Comparison of ENCODE assay signal across 13 cellular contexts in genomic region chr12:54463034-54463433, GRCh38. TPM values are rescaled to one million over a fixed set of nuclear protein-coding genes. Genes with fewer than 3 reads are reported as not detected.
DNase-seq lines count a peak whose midpoint lies in the region; ATAC-seq and TF ChIP-seq lines count a peak whose summit lies in the region.
"Had no signal": no experiment of that assay in that cellular context is flagged by ENCODE, and none has a peak within 500 bp of the region (broad histone marks: within the 10 kb centered on the region; RNA-seq: fewer than 3 reads in every experiment).

No MANE protein-coding gene starts in this region.

- DNase-seq in AG09319 (ENCODE audit: extremely low read depth, low read depth) (peak; percentile 24), MG63 (peak; percentile 33), mammary epithelial cell (peak; percentile 71), lower lobe of right lung (no peak), Caco-2 (no peak), GM10266 (ENCODE audit: extremely low spot score) (no peak), immature natural killer cell (no peak), OCI-LY7 (ENCODE audit: low spot score) (no peak)
- DNase-seq: activated naive CD8-positive, alpha-beta T cell treated with anti-CD3 and anti-CD28 coated beads, Interleukin-2, amount 10 ng/mL, durations not matched to agents 7 days and 5 days; occipital lobe; stimulated activated CD4-positive, alpha-beta T cell treated with anti-CD3 and anti-CD28 coated beads, Interleukin-4, amount 100 ng/mL, for 4 hours had no signal

- no peaks in the 10 kb centered on the region for H3K36me3 ChIP-seq in MG63
- no peaks in the 10 kb centered on the region for H3K36me3 ChIP-seq in mammary epithelial cell (ENCODE audit: insufficient read depth, low read length)
- H3K36me3 ChIP-seq in lower lobe of right lung, result no peaks in the 10 kb centered on the region
- H3K36me3 ChIP-seq in Caco-2 (ENCODE audit: control insufficient read depth, insufficient read depth, low read length), result no peaks in the 10 kb centered on the region
- H3K36me3 ChIP-seq in OCI-LY7 (ENCODE audit: insufficient read depth, low read length), result peaks cover 60% of the 10 kb centered on the region
- H3K36me3 ChIP-seq: esophagus muscularis mucosa had no signal

- 0% methylated on average over 2 of the region's 2 CpGs for WGBS in mammary epithelial cell (ENCODE audit: low coverage, missing lambda C conversion rate)

- no peaks in the 10 kb centered on the region for H3K9me2 ChIP-seq in OCI-LY7 (ENCODE audit: insufficient read depth, low read length)

- no peak overlapping the region for H3K4me3 ChIP-seq in MG63
- no peak overlapping the region for H3K4me3 ChIP-seq in mammary epithelial cell (replicated peaks in 1 of 3; ENCODE audit: insufficient read depth in 1 of 3, low read depth in 2 of 3, low read length in 3 of 3)
- no peak overlapping the region for H3K4me3 ChIP-seq in lower lobe of right lung
- no peak overlapping the region for H3K4me3 ChIP-seq in Caco-2 (ENCODE audit: low read depth, low read length)
- H3K4me3 ChIP-seq in OCI-LY7 (ENCODE audit: low read depth, low read length, poor library complexity, severe bottlenecking), result no peak overlapping the region
- H3K4me3 ChIP-seq: esophagus muscularis mucosa had no signal

- H3K4me2 ChIP-seq in mammary epithelial cell (ENCODE audit: insufficient read depth, low read depth, low read length), result no peak overlapping the region
- no peak overlapping the region for H3K4me2 ChIP-seq in OCI-LY7 (ENCODE audit: low read length)

- POLR2A ChIA-PET in Caco-2 (lab: Charles Lee) (no interaction called here), OCI-LY7 (lab: Charles Lee) (interaction anchor here (0.5 to 0.6 kb wide), 2 partner anchors 80 to 161 kb away, joined by 3 read pairs; no protein-coding TSS in a partner anchor)

- BruUV-seq in mammary epithelial cell (replicated peaks; lab: Mats Ljungman, UMichigan) (no TSS peak), Caco-2 (replicated peaks; lab: Mats Ljungman, UMichigan) (no TSS peak), OCI-LY7 (replicated peaks; lab: Mats Ljungman, UMichigan) (no TSS peak)

- in situ Hi-C loops in mammary epithelial cell (cut with MboI; ENCODE audit: low sequenced_read_pairs in 2 of 2), result no loop called here

- H3K27me3 ChIP-seq in MG63, result peaks cover 16% of the 10 kb centered on the region
- peaks cover 2% of the 10 kb centered on the region for H3K27me3 ChIP-seq in mammary epithelial cell (ENCODE audit: insufficient read depth, low read length)
- H3K27me3 ChIP-seq in lower lobe of right lung (ENCODE audit: low read depth), result peaks cover 3% of the 10 kb centered on the region
- no peaks in the 10 kb centered on the region for H3K27me3 ChIP-seq in Caco-2 (replicated peaks; ENCODE audit: control insufficient read depth, insufficient read depth, low read length)
- H3K27me3 ChIP-seq: esophagus muscularis mucosa had no signal

- H3K27ac ChIP-seq in mammary epithelial cell (ENCODE audit: insufficient read depth, low read depth, low read length) (no peak overlapping the region), lower lobe of right lung (no peak overlapping the region), OCI-LY7 (ENCODE audit: low read depth, low read length, poor library complexity, severe bottlenecking) (no peak overlapping the region)
- H3K27ac ChIP-seq: C4-2B, esophagus muscularis mucosa had no signal

- H3K27me3 Mint-ChIP-seq in Caco-2 (ENCODE audit: insufficient read depth, unreplicated experiment), result peaks cover 7% of the 10 kb centered on the region
- H3K27me3 Mint-ChIP-seq in immature natural killer cell (ENCODE audit: low read depth in 3 of 3), result peaks cover 2 to 8% (median 5%) of the 10 kb centered on the region in 3 donors

- H3K4me1 Mint-ChIP-seq in Caco-2 (ENCODE audit: low read depth, unreplicated experiment), result no peaks in the 10 kb centered on the region
- H3K4me1 Mint-ChIP-seq in immature natural killer cell, result no peaks in the 10 kb centered on the region
- H3K4me1 Mint-ChIP-seq: activated naive CD8-positive, alpha-beta T cell treated with anti-CD3 and anti-CD28 coated beads, Interleukin-2, amount 10 ng/mL, durations not matched to agents 7 days and 5 days had no signal

- H3K4me3 Mint-ChIP-seq in Caco-2 (ENCODE audit: unreplicated experiment) (no peak overlapping the region), immature natural killer cell (no peak overlapping the region)
- H3K4me3 Mint-ChIP-seq: activated naive CD8-positive, alpha-beta T cell treated with anti-CD3 and anti-CD28 coated beads, Interleukin-2, amount 10 ng/mL, durations not matched to agents 7 days and 5 days had no signal

- H3K36me3 Mint-ChIP-seq in Caco-2 (ENCODE audit: insufficient read depth, unreplicated experiment) (no peaks in the 10 kb centered on the region), immature natural killer cell (peaks cover 0 to 4% (median 0%) of the 10 kb centered on the region in 3 donors)
- H3K36me3 Mint-ChIP-seq: activated naive CD8-positive, alpha-beta T cell treated with anti-CD3 and anti-CD28 coated beads, Interleukin-2, amount 10 ng/mL, durations not matched to agents 7 days and 5 days had no signal

- intact Hi-C loops in mammary epithelial cell (cut with micrococcal nuclease), result no loop called here
- intact Hi-C loops in lower lobe of right lung (cut with DNase I), result no loop called here
- intact Hi-C loops in Caco-2 (cut with micrococcal nuclease; ENCODE audit: unreplicated experiment), result no loop called here
- intact Hi-C loops in OCI-LY7 (cut with micrococcal nuclease; ENCODE audit: unreplicated experiment), result no loop called here

- H2AFZ ChIP-seq in mammary epithelial cell (ENCODE audit: low read depth, low read length) (no peak overlapping the region), OCI-LY7 (ENCODE audit: low read length) (no peak overlapping the region)

- H3K9me3 ChIP-seq in MG63, result no peaks in the 10 kb centered on the region
- H3K9me3 ChIP-seq in mammary epithelial cell (replicated peaks; ENCODE audit: insufficient read depth, low read length), result no peaks in the 10 kb centered on the region
- no peaks in the 10 kb centered on the region for H3K9me3 ChIP-seq in lower lobe of right lung
- no peaks in the 10 kb centered on the region for H3K9me3 ChIP-seq in Caco-2
- no peaks in the 10 kb centered on the region for H3K9me3 ChIP-seq in OCI-LY7 (ENCODE audit: low read length)
- H3K9me3 ChIP-seq: esophagus muscularis mucosa had no signal

- H3K9me3 Mint-ChIP-seq in Caco-2 (ENCODE audit: unreplicated experiment) (no peaks in the 10 kb centered on the region), immature natural killer cell (no peaks in the 10 kb centered on the region)
- H3K9me3 Mint-ChIP-seq: activated naive CD8-positive, alpha-beta T cell treated with anti-CD3 and anti-CD28 coated beads, Interleukin-2, amount 10 ng/mL, durations not matched to agents 7 days and 5 days had no signal

- H3K4me1 ChIP-seq in mammary epithelial cell (ENCODE audit: insufficient read depth, low read length) (no peaks in the 10 kb centered on the region), lower lobe of right lung (no peaks in the 10 kb centered on the region), Caco-2 (no peaks in the 10 kb centered on the region), OCI-LY7 (ENCODE audit: insufficient read depth, low read length, poor library complexity, severe bottlenecking) (no peaks in the 10 kb centered on the region)

- no peaks in the 10 kb centered on the region for H3K79me2 ChIP-seq in mammary epithelial cell (ENCODE audit: insufficient read depth, low read length)
- no peaks in the 10 kb centered on the region for H3K79me2 ChIP-seq in OCI-LY7 (ENCODE audit: insufficient read depth, low read depth, low read length)

- H3K9ac ChIP-seq in mammary epithelial cell (ENCODE audit: insufficient read depth, low read length), result no peak overlapping the region

- dilution Hi-C loops in mammary epithelial cell (cut with HindIII; ENCODE audit: low sequenced_read_pairs), result no loop called here

- CTCF ChIA-PET in mammary epithelial cell (lab: Charles Lee; ENCODE audit: low non-redundant PET) (interaction anchor here (0.6 kb wide), 1 partner anchor 190 kb away, joined by 5 read pairs; no protein-coding TSS in a partner anchor), Caco-2 (lab: Charles Lee) (interaction anchor here (0.7 to 0.9 kb wide), 2 partner anchors 32 to 64 kb away, joined by 3 read pairs; no protein-coding TSS in a partner anchor), OCI-LY7 (lab: Charles Lee; ENCODE audit: unreplicated experiment) (no interaction called here)

- peak; percentile 15 to 51 for ATAC-seq in lower lobe of right lung

- TF ChIP-seq CTCF in AG09319 (IDR thresholded peaks at IDR 0.05; ENCODE audit: low read depth, low read length), result no peak
- no peak for TF ChIP-seq CTCF in mammary epithelial cell (conservative IDR thresholded peaks at IDR 0.05 in 1 of 2, IDR thresholded peaks at IDR 0.05 in 1 of 2; ENCODE audit: extremely low read depth in 1 of 2, insufficient read depth in 1 of 2, low read depth in 1 of 2, low read length in 2 of 2)
- TF ChIP-seq CTCF in lower lobe of right lung (IDR thresholded peaks at IDR 0.05), result no peak
- no peak for TF ChIP-seq CTCF in Caco-2 (IDR thresholded peaks at IDR 0.05; ENCODE audit: insufficient read depth in 1 of 2, low read depth in 1 of 2, low read length in 1 of 2, severe bottlenecking in 1 of 2, unreplicated experiment in 1 of 2)
- TF ChIP-seq CTCF in GM10266 (IDR thresholded peaks at IDR 0.05; ENCODE audit: control insufficient read depth, insufficient read depth, low read depth, missing control alignments), result no peak
- TF ChIP-seq CTCF in OCI-LY7 (conservative IDR thresholded peaks at IDR 0.05; ENCODE audit: low read length), result no peak

- H3K27ac Mint-ChIP-seq in Caco-2 (ENCODE audit: unreplicated experiment) (no peak overlapping the region), immature natural killer cell (no peak overlapping the region)
- H3K27ac Mint-ChIP-seq: activated naive CD8-positive, alpha-beta T cell treated with anti-CD3 and anti-CD28 coated beads, Interleukin-2, amount 10 ng/mL, durations not matched to agents 7 days and 5 days had no signal

- H4K20me1 ChIP-seq in mammary epithelial cell (ENCODE audit: insufficient read depth, low read length) (no peaks in the 10 kb centered on the region), OCI-LY7 (ENCODE audit: insufficient read depth, low read length) (no peaks in the 10 kb centered on the region)

RNA-seq across cellular contexts. Expression of gene GTSF1, which starts 10.4 kb away (rescaled TPM):
- not detected in 2 replicates for total RNA-seq in MG63 (2014; rRNA removed; shearing (Covaris generic); ENCODE audit: low replicate concordance)
- total RNA-seq in mammary epithelial cell (not detected), lower lobe of right lung (4.5 TPM), Caco-2 (2022) (not detected in 2 replicates), OCI-LY7 (2022) (93.0 and 103 TPM in 2 replicates)
- polyA plus RNA-seq in mammary epithelial cell (not detected), immature natural killer cell (10 to 100 TPM; 14.1 to 22.7 (median 16.6) TPM)
- not detected for polyA minus RNA-seq in mammary epithelial cell
- total RNA-seq in OCI-LY7 (2014; rRNA removed; shearing (Covaris generic)), result 74.8 and 76.6 TPM in 2 replicates
- total RNA-seq: esophagus muscularis mucosa had no signal

RNA-seq across cellular contexts. Expression of gene NCKAP1L, which starts 34.5 kb away (rescaled TPM):
- total RNA-seq in MG63 (2014; rRNA removed; shearing (Covaris generic); ENCODE audit: low replicate concordance), result 0.07 and 0.23 TPM in 2 replicates
- not detected for total RNA-seq in mammary epithelial cell
- 0.01 TPM for polyA plus RNA-seq in mammary epithelial cell
- polyA minus RNA-seq in mammary epithelial cell, result not detected
- total RNA-seq in lower lobe of right lung, result 107 TPM
- not detected in 2 replicates for total RNA-seq in Caco-2 (2022)
- polyA plus RNA-seq in immature natural killer cell, result 100 to 1,000 TPM in 2 of 3 donors, 10 to 100 TPM in 1; 90.8 to 138 (median 137) TPM
- total RNA-seq in OCI-LY7 (2014; rRNA removed; shearing (Covaris generic)), result 60.2 and 68.1 TPM in 2 replicates
- total RNA-seq in OCI-LY7 (2022), result 112 and 136 TPM in 2 replicates

RNA-seq across cellular contexts. Expression of gene ITGA5, which starts 44.0 kb away (rescaled TPM):
- 74.3 and 91.5 TPM in 2 replicates for total RNA-seq in MG63 (2014; rRNA removed; shearing (Covaris generic); ENCODE audit: low replicate concordance)
- total RNA-seq in mammary epithelial cell, result 100 to 1,000 TPM in 1 of 2 donors, 10 to 100 TPM in 1; 74.2 to 128 TPM
- 119 TPM for polyA plus RNA-seq in mammary epithelial cell
- 238 TPM for polyA minus RNA-seq in mammary epithelial cell
- total RNA-seq in lower lobe of right lung, result 97.1 TPM
- total RNA-seq in Caco-2 (2022), result 17.3 and 22.3 TPM in 2 replicates
- 100 to 1,000 TPM in 1 of 3 donors, 10 to 100 TPM in 2; 26.2 to 119 (median 65.5) TPM for polyA plus RNA-seq in immature natural killer cell
- 0.06 and 1.0 TPM in 2 replicates for total RNA-seq in OCI-LY7 (2014; rRNA removed; shearing (Covaris generic))
- total RNA-seq in OCI-LY7 (2022), result 0.34 and 0.76 TPM in 2 replicates

Comparison
In these comparisons a context has a peak if more than half of its experiments do, and no peak if none do; other contexts are left out.
1. DNase-seq: peak in AG09319 (single experiment), MG63 (single experiment) and mammary epithelial cell (single experiment); none in lower lobe of right lung (single experiment), Caco-2 (0 of 2), GM10266 (single experiment), immature natural killer cell (0 of 3) and OCI-LY7 (single experiment).
2. RNA of gene GTSF1, which starts 10.4 kb away (total RNA-seq): 74.8 to 103 TPM in OCI-LY7; 4.5 TPM in lower lobe of right lung (single experiment), not detected in mammary epithelial cell, not detected in MG63 and not detected in Caco-2; every median in the first group is over 10 times any median in the second.
3. RNA of gene NCKAP1L, which starts 34.5 kb away (total RNA-seq): 60.2 to 136 TPM in OCI-LY7 and 107 TPM in lower lobe of right lung (single experiment); 0.07 to 0.23 TPM in MG63, not detected in mammary epithelial cell and not detected in Caco-2; every median in the first group is over 10 times any median in the second.